8 cellular contexts compared by ENCODE assay signal in genomic region chr21:25638634-25639166, GRCh38. TPM values are rescaled to one million over a fixed set of nuclear protein-coding genes. Genes with fewer than 3 reads are reported as not detected.
DNase-seq lines count a peak whose midpoint lies in the region; ATAC-seq lines count a peak whose summit lies in the region.

No MANE protein-coding gene starts in this region.

- peak overlapping the region; percentile 53 for H3K4me3 ChIP-seq in iPS-11a (ENCODE audit: low read depth, low read length)

- H3K27me3 Mint-ChIP-seq in activated T-helper 2 cell treated with anti-CD3 and anti-CD28 coated beads, Interferon-gamma antibody, Interleukin-2, Interleukin-4, amounts not matched to agents 10 μg/mL and 5 μg/mL and 100 μg/mL, durations not matched to agents 14 hours and 24 hours and 36 hours (ENCODE audit: low read depth) = peaks cover 36% of the 10 kb centered on the region
- H3K27me3 Mint-ChIP-seq in stimulated activated naive B cell treated with anti-CD40 and anti-IgM and Interleukin-4, amounts not matched to agents 10 μg/mL and 1 μg/mL and 100 μg/mL, for 72 hours = peaks cover 0 to 10% of the 10 kb centered on the region in 2 donors

- DNase-seq in activated T-helper 2 cell treated with anti-CD3 and anti-CD28 coated beads, Interferon-gamma antibody, Interleukin-2, Interleukin-4, amounts not matched to agents 10 μg/mL and 5 μg/mL and 100 μg/mL, durations not matched to agents 14 hours and 24 hours and 36 hours (ENCODE audit: low spot score) = no peak
- DNase-seq in stimulated activated naive B cell treated with anti-CD40 and anti-IgM and Interleukin-4, amounts not matched to agents 10 μg/mL and 1 μg/mL and 100 μg/mL, for 72 hours = no peak
- DNase-seq in posterior vena cava (ENCODE audit: low spot score) = no peak

- H3K27ac Mint-ChIP-seq in activated T-helper 2 cell treated with anti-CD3 and anti-CD28 coated beads, Interferon-gamma antibody, Interleukin-2, Interleukin-4, amounts not matched to agents 10 μg/mL and 5 μg/mL and 100 μg/mL, durations not matched to agents 14 hours and 24 hours and 36 hours = no peak overlapping the region
- peak overlapping the region; percentile 52 for H3K27ac Mint-ChIP-seq in stimulated activated naive B cell treated with anti-CD40 and anti-IgM and Interleukin-4, amounts not matched to agents 10 μg/mL and 1 μg/mL and 100 μg/mL, for 72 hours

- ATAC-seq in GM18502 (IDR thresholded peaks at IDR 0.05; ENCODE audit: poor library complexity, unreplicated experiment) = peak; percentile 34
- peak; percentile 28 for ATAC-seq in HG02840 (IDR thresholded peaks at IDR 0.05; ENCODE audit: low FRiP score, unreplicated experiment)
- peak; percentile 38 to 55 for ATAC-seq in stimulated activated naive B cell treated with anti-CD40 and anti-IgM and Interleukin-4, amounts not matched to agents 10 μg/mL and 1 μg/mL and 100 μg/mL, for 72 hours (replicated peaks)
- no peak for ATAC-seq in esophagus mucosa
- ATAC-seq in HG03457 (IDR thresholded peaks at IDR 0.05; ENCODE audit: unreplicated experiment) = no peak

- peaks cover 3% of the 10 kb centered on the region for H3K9me3 Mint-ChIP-seq in activated T-helper 2 cell treated with anti-CD3 and anti-CD28 coated beads, Interferon-gamma antibody, Interleukin-2, Interleukin-4, amounts not matched to agents 10 μg/mL and 5 μg/mL and 100 μg/mL, durations not matched to agents 14 hours and 24 hours and 36 hours
- peaks cover 0 to 3% of the 10 kb centered on the region in 2 donors for H3K9me3 Mint-ChIP-seq in stimulated activated naive B cell treated with anti-CD40 and anti-IgM and Interleukin-4, amounts not matched to agents 10 μg/mL and 1 μg/mL and 100 μg/mL, for 72 hours

- H3K36me3 Mint-ChIP-seq in activated T-helper 2 cell treated with anti-CD3 and anti-CD28 coated beads, Interferon-gamma antibody, Interleukin-2, Interleukin-4, amounts not matched to agents 10 μg/mL and 5 μg/mL and 100 μg/mL, durations not matched to agents 14 hours and 24 hours and 36 hours (ENCODE audit: low read depth) = no peaks in the 10 kb centered on the region
- H3K36me3 Mint-ChIP-seq in stimulated activated naive B cell treated with anti-CD40 and anti-IgM and Interleukin-4, amounts not matched to agents 10 μg/mL and 1 μg/mL and 100 μg/mL, for 72 hours = peaks cover 0 to 2% of the 10 kb centered on the region in 2 donors

- H3K4me1 Mint-ChIP-seq in activated T-helper 2 cell treated with anti-CD3 and anti-CD28 coated beads, Interferon-gamma antibody, Interleukin-2, Interleukin-4, amounts not matched to agents 10 μg/mL and 5 μg/mL and 100 μg/mL, durations not matched to agents 14 hours and 24 hours and 36 hours (ENCODE audit: low read depth) = peaks cover 31% of the 10 kb centered on the region
- H3K4me1 Mint-ChIP-seq in stimulated activated naive B cell treated with anti-CD40 and anti-IgM and Interleukin-4, amounts not matched to agents 10 μg/mL and 1 μg/mL and 100 μg/mL, for 72 hours = peaks cover 16 to 31% of the 10 kb centered on the region in 2 donors

- peak overlapping the region; percentile 63 for H3K4me3 Mint-ChIP-seq in activated T-helper 2 cell treated with anti-CD3 and anti-CD28 coated beads, Interferon-gamma antibody, Interleukin-2, Interleukin-4, amounts not matched to agents 10 μg/mL and 5 μg/mL and 100 μg/mL, durations not matched to agents 14 hours and 24 hours and 36 hours (ENCODE audit: low read depth)
- peak overlapping the region; percentile 80 to 93 for H3K4me3 Mint-ChIP-seq in stimulated activated naive B cell treated with anti-CD40 and anti-IgM and Interleukin-4, amounts not matched to agents 10 μg/mL and 1 μg/mL and 100 μg/mL, for 72 hours

- intact Hi-C loops in activated T-helper 2 cell treated with anti-CD3 and anti-CD28 coated beads, Interferon-gamma antibody, Interleukin-2, Interleukin-4, amounts not matched to agents 10 μg/mL and 5 μg/mL and 100 μg/mL, durations not matched to agents 14 hours and 24 hours and 36 hours (cut with micrococcal nuclease) = loop anchor here (1.0 kb wide), 1 partner anchor 30 kb away; no protein-coding TSS in a partner anchor
- intact Hi-C loops in posterior vena cava (cut with DNase I) = loop anchor here in 1 of 2 donors (1.0 kb wide), 1 partner anchor 30 kb away; no protein-coding TSS in a partner anchor

RNA-seq across cellular contexts. Expression of gene JAM2, which starts 0.4 kb away (rescaled TPM):
- total RNA-seq in activated T-helper 2 cell treated with anti-CD3 and anti-CD28 coated beads, Interferon-gamma antibody, Interleukin-2, Interleukin-4, amounts not matched to agents 10 μg/mL and 5 μg/mL and 100 μg/mL, durations not matched to agents 14 hours and 24 hours and 36 hours = 0.28 and 0.64 TPM in 2 replicates
- 10 to 100 TPM; 17.2 to 18.9 TPM for total RNA-seq in posterior vena cava
- 4.3 TPM for total RNA-seq in esophagus mucosa

RNA-seq across cellular contexts. Expression of gene MRPL39, which starts 31.4 kb away (rescaled TPM):
- 53.1 and 54.4 TPM in 2 replicates for total RNA-seq in activated T-helper 2 cell treated with anti-CD3 and anti-CD28 coated beads, Interferon-gamma antibody, Interleukin-2, Interleukin-4, amounts not matched to agents 10 μg/mL and 5 μg/mL and 100 μg/mL, durations not matched to agents 14 hours and 24 hours and 36 hours
- total RNA-seq in posterior vena cava (10 to 100 TPM; 17.0 to 23.7 TPM), esophagus mucosa (29.8 TPM)

Comparison
In these comparisons a context has a peak if more than half of its experiments do, and no peak if none do; other contexts are left out.
1. ATAC-seq: peak in GM18502 (single experiment), HG02840 (single experiment) and stimulated activated naive B cell treated with anti-CD40 and anti-IgM and Interleukin-4, amounts not matched to agents 10 μg/mL and 1 μg/mL and 100 μg/mL, for 72 hours (2 of 2); none in esophagus mucosa (single experiment) and HG03457 (single experiment).